Comparison of ENCODE assay signal across 12 cellular contexts in genomic region chr3:188734395-188734794, GRCh38.
DNase-seq lines count a peak whose midpoint lies in the region; ATAC-seq and TF ChIP-seq lines count a peak whose summit lies in the region.
"Had no signal": no experiment of that assay in that cellular context is flagged by ENCODE, and none has a peak within 500 bp of the region (broad histone marks: within the 10 kb centered on the region; RNA-seq: fewer than 3 reads in every experiment).

No MANE protein-coding gene starts in this region.

- no peaks in the 10 kb centered on the region for H4K20me1 ChIP-seq in MM.1S (ENCODE audit: insufficient read depth, low read length)

- H3F3A ChIP-seq in MM.1S (ENCODE audit: insufficient read depth, low read length) = no peaks in the 10 kb centered on the region

- H3K9me3 ChIP-seq in body of pancreas (no peaks in the 10 kb centered on the region), MM.1S (replicated peaks; ENCODE audit: insufficient read depth, low read length) (no peaks in the 10 kb centered on the region)
- H3K9me3 ChIP-seq: thyroid gland had no signal

- intact Hi-C loops in body of pancreas (cut with DNase I) = no loop called here

- H3K27me3 ChIP-seq in body of pancreas = no peaks in the 10 kb centered on the region
- no peaks in the 10 kb centered on the region for H3K27me3 ChIP-seq in MM.1S (replicated peaks; ENCODE audit: insufficient read depth, low read length)
- H3K27me3 ChIP-seq: thyroid gland had no signal

- no peak overlapping the region for H2AFZ ChIP-seq in MM.1S (ENCODE audit: low read length)

- H3K9ac ChIP-seq in MM.1S (ENCODE audit: low read length) = no peak overlapping the region

- no peak overlapping the region for H3K4me3 ChIP-seq in body of pancreas
- no peak overlapping the region for H3K4me3 ChIP-seq in MM.1S (ENCODE audit: low read length)
- H3K4me3 ChIP-seq: GM12878, skin epidermis, thyroid gland had no signal

- no peak overlapping the region for H3K4me2 ChIP-seq in MM.1S (ENCODE audit: low read depth, low read length)

- no peaks in the 10 kb centered on the region for H3K9me2 ChIP-seq in MM.1S (replicated peaks; ENCODE audit: insufficient read depth, low read length)

- WGBS in body of pancreas, 2 donors = 75 to 85% methylated on average over 1 of the region's 1 CpG

- TF ChIP-seq CTCF in body of pancreas (IDR thresholded peaks at IDR 0.05) (no peak), MM.1S (IDR thresholded peaks at IDR 0.05; ENCODE audit: low read length) (no peak)

- DNase-seq in EL (peak; percentile 30), NCI-H2081 (lab: John Stamatoyannopoulos, UW) (peak; percentile 92 to 98), body of pancreas (peak in 3 of 4 donors; percentile 21 to 53 (median 22)), putamen (ENCODE audit: low spot score) (peak; percentile 7), MM.1S (no peak)
- DNase-seq: activated CD8-positive, alpha-beta memory T cell treated with anti-CD3 and anti-CD28 coated beads, Interleukin-2, amount 50 U/mL, for 4 hours; H9; thyroid gland had no signal

- no peaks in the 10 kb centered on the region for H3K79me2 ChIP-seq in MM.1S (ENCODE audit: low read length)

- no peak overlapping the region for H3K27ac ChIP-seq in body of pancreas
- H3K27ac ChIP-seq in MM.1S (ENCODE audit: low read length) = no peak overlapping the region
- H3K27ac ChIP-seq: skin epidermis, thyroid gland had no signal

- H3K36me3 ChIP-seq in body of pancreas (replicated peaks in 1 of 2; ENCODE audit: insufficient read depth in 1 of 2, low read depth in 2 of 2) (no peaks in the 10 kb centered on the region), MM.1S (replicated peaks; ENCODE audit: insufficient read depth, low read length) (no peaks in the 10 kb centered on the region)
- H3K36me3 ChIP-seq: thyroid gland had no signal

- H3K4me1 ChIP-seq in body of pancreas (no peaks in the 10 kb centered on the region), MM.1S (ENCODE audit: low read length) (peaks cover 9% of the 10 kb centered on the region)
- H3K4me1 ChIP-seq: thyroid gland had no signal

- no peak for TF ChIP-seq POLR2A in body of pancreas (IDR thresholded peaks at IDR 0.05)

- ATAC-seq in body of pancreas (no peak), GM19467 (IDR thresholded peaks at IDR 0.05; ENCODE audit: unreplicated experiment) (no peak)
- ATAC-seq in activated CD4-positive, CD25-positive, alpha-beta regulatory T cell treated with anti-CD3 and anti-CD28 coated beads, Interleukin-2, amount 50 U/mL, for 24 hours = no peak
- ATAC-seq: GM12878 had no signal
